Comparison of ENCODE assay signal across 21 cellular contexts in the genomic region with DNA sequence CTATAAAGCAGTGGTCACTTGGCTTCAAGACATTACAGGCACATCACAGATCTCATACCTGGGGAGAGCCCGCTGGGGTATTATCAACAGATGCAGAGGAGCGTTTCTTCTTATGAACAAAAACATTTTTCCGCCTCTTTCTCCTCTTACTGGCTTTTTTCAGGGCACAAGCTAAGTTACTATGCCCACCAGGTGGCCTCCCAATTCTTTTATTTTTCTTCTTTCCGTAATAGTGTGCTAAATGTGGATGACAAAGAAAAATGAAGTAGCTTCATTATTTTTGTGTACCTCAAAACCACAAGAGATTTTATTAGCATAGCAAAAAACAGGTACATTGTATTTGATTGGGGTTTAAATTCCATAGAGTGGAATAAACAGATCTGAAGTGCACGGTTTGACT. TPM values are rescaled to one million over a fixed set of nuclear protein-coding genes. Genes with fewer than 3 reads are reported as not detected.
DNase-seq lines count a peak whose midpoint lies in the region; ATAC-seq, FAIRE-seq and TF ChIP-seq lines count a peak whose summit lies in the region.
"Had no signal": no experiment of that assay in that cellular context is flagged by ENCODE, and none has a peak within 500 bp of the region (broad histone marks: within the 10 kb centered on the region; RNA-seq: fewer than 3 reads in every experiment).

No MANE protein-coding gene starts in this region.

- H3K27ac ChIP-seq in SK-N-SH (ENCODE audit: low read depth in 2 of 2, low read length in 1 of 2) (no peak overlapping the region), K562 (ENCODE audit: extremely low read depth, low read depth, low read length) (no peak overlapping the region)
- H3K27ac ChIP-seq: 22Rv1, Peyer's patch, SJSA1 had no signal

- H3K36me3 ChIP-seq in SK-N-SH (replicated peaks in 1 of 2; ENCODE audit: control insufficient read depth in 1 of 2, insufficient read depth in 2 of 2, low read length in 1 of 2) (peaks cover 0 to 4% of the 10 kb centered on the region in 2 experiments), K562 (ENCODE audit: control insufficient read depth, insufficient read depth, low read length) (peaks cover 6% of the 10 kb centered on the region; the same call in 1 of the 3 replicates)
- H3K36me3 ChIP-seq: BE2C, SJSA1 had no signal

- no peaks in the 10 kb centered on the region for H3K4me1 Mint-ChIP-seq in type B pancreatic cell (ENCODE audit: unreplicated experiment)
- peaks cover 2% of the 10 kb centered on the region for H3K4me1 Mint-ChIP-seq in activated T-helper 2 cell treated with anti-CD3 and anti-CD28 coated beads, Interferon-gamma antibody, Interleukin-2, Interleukin-4, amounts not matched to agents 10 μg/mL and 5 μg/mL and 100 μg/mL, durations not matched to agents 14 hours and 24 hours and 36 hours (ENCODE audit: low read depth)
- H3K4me1 Mint-ChIP-seq: CD4-positive, alpha-beta memory T cell had no signal

- no peak overlapping the region for H3K4me3 Mint-ChIP-seq in type B pancreatic cell
- no peak overlapping the region for H3K4me3 Mint-ChIP-seq in activated T-helper 2 cell treated with anti-CD3 and anti-CD28 coated beads, Interferon-gamma antibody, Interleukin-2, Interleukin-4, amounts not matched to agents 10 μg/mL and 5 μg/mL and 100 μg/mL, durations not matched to agents 14 hours and 24 hours and 36 hours (ENCODE audit: low read depth)
- H3K4me3 Mint-ChIP-seq: CD4-positive, alpha-beta memory T cell had no signal

- H3K27ac Mint-ChIP-seq in type B pancreatic cell = no peak overlapping the region
- no peak overlapping the region for H3K27ac Mint-ChIP-seq in activated T-helper 2 cell treated with anti-CD3 and anti-CD28 coated beads, Interferon-gamma antibody, Interleukin-2, Interleukin-4, amounts not matched to agents 10 μg/mL and 5 μg/mL and 100 μg/mL, durations not matched to agents 14 hours and 24 hours and 36 hours

- TF ChIP-seq RAD21 in SK-N-SH (IDR thresholded peaks at IDR 0.05; ENCODE audit: low read length) = peak; percentile 52
- TF ChIP-seq RAD21 in K562 (CRISPR knock-in tag; conservative IDR thresholded peaks at IDR 0.05 in 1 of 2, IDR thresholded peaks at IDR 0.05 in 1 of 2) = peak in 1 of 2 experiments; percentile 18; a peak in 1 of 4 replicates

- H3K27me3 Mint-ChIP-seq in type B pancreatic cell = no peaks in the 10 kb centered on the region
- no peaks in the 10 kb centered on the region for H3K27me3 Mint-ChIP-seq in activated T-helper 2 cell treated with anti-CD3 and anti-CD28 coated beads, Interferon-gamma antibody, Interleukin-2, Interleukin-4, amounts not matched to agents 10 μg/mL and 5 μg/mL and 100 μg/mL, durations not matched to agents 14 hours and 24 hours and 36 hours (ENCODE audit: low read depth)
- H3K27me3 Mint-ChIP-seq: CD4-positive, alpha-beta memory T cell had no signal

- intact Hi-C loops in K562 (cut with micrococcal nuclease) = no loop called here
- intact Hi-C loops in activated T-helper 2 cell treated with anti-CD3 and anti-CD28 coated beads, Interferon-gamma antibody, Interleukin-2, Interleukin-4, amounts not matched to agents 10 μg/mL and 5 μg/mL and 100 μg/mL, durations not matched to agents 14 hours and 24 hours and 36 hours (cut with micrococcal nuclease) = no loop called here

- no peaks in the 10 kb centered on the region for H3K9me1 ChIP-seq in K562 (ENCODE audit: control insufficient read depth, insufficient read depth, low read length)

- peaks cover 0 to 5% of the 10 kb centered on the region in 2 experiments; a peak in 1 of 4 replicates for H3K4me1 ChIP-seq in SK-N-SH (ENCODE audit: control insufficient read depth in 1 of 2, insufficient read depth in 2 of 2, low read depth in 1 of 2, low read length in 1 of 2)
- H3K4me1 ChIP-seq in K562 (replicated peaks in 1 of 2; ENCODE audit: control insufficient read depth in 2 of 2, insufficient read depth in 2 of 2, low read length in 2 of 2) = peaks cover 2 to 5% of the 10 kb centered on the region in 2 experiments; a peak in 4 of 5 replicates
- H3K4me1 ChIP-seq: BE2C, Peyer's patch, SJSA1 had no signal

- TF ChIP-seq POLR2A in K562 (conservative IDR thresholded peaks at IDR 0.05) = no peak

- no peaks in the 10 kb centered on the region for H3K9me2 ChIP-seq in SK-N-SH

- no peak overlapping the region for H2AFZ ChIP-seq in SK-N-SH (ENCODE audit: low read depth)
- no peak overlapping the region for H2AFZ ChIP-seq in K562 (ENCODE audit: low read depth, low read length)

- H3K79me2 ChIP-seq in SK-N-SH (ENCODE audit: insufficient read depth) = no peaks in the 10 kb centered on the region
- no peaks in the 10 kb centered on the region for H3K79me2 ChIP-seq in K562 (ENCODE audit: control insufficient read depth, insufficient read depth, low read length)

- ATAC-seq in SK-N-SH treated with all-trans-retinoic acid at 6 μM for 48 hours (no peak), K562 (no peak), GM21786 (IDR thresholded peaks at IDR 0.05; ENCODE audit: unreplicated experiment) (no peak)

- no peak for DNase-seq in SK-N-SH
- DNase-seq in K562 (ENCODE audit: extremely low read depth in 1 of 4, low spot score in 3 of 4) = no peak
- DNase-seq in type B pancreatic cell (ENCODE audit: extremely low spot score, unreplicated experiment) = no peak
- no peak for DNase-seq in activated T-helper 2 cell treated with anti-CD3 and anti-CD28 coated beads, Interferon-gamma antibody, Interleukin-2, Interleukin-4, amounts not matched to agents 10 μg/mL and 5 μg/mL and 100 μg/mL, durations not matched to agents 14 hours and 24 hours and 36 hours (ENCODE audit: low spot score)
- no peak for DNase-seq in DMS153 treated with DMSO at 0.1 percent for 48 hours (lab: John Stamatoyannopoulos, UW; ENCODE audit: unreplicated experiment)
- DNase-seq: BE2C; CD4-positive, alpha-beta memory T cell; H7; KG1; NCI-H1417; NCI-H1930; NCI-H526; Peyer's patch; SW 1271 had no signal

- no TSS peak for BruUV-seq in K562 (replicated peaks; lab: Mats Ljungman, UMichigan)

- no peak for FAIRE-seq in K562 (lab: Jason Lieb, UNC)
- FAIRE-seq: GM12892, GM18507 had no signal

- H3K9me3 ChIP-seq in SK-N-SH (no peaks in the 10 kb centered on the region), K562 (replicated peaks; ENCODE audit: control insufficient read depth, insufficient read depth, low read depth, low read length) (no peaks in the 10 kb centered on the region)
- H3K9me3 ChIP-seq: BE2C, Peyer's patch, SJSA1 had no signal

- in situ Hi-C loops in K562 (cut with MboI) = no loop called here

- H3K9me3 Mint-ChIP-seq in type B pancreatic cell = no peaks in the 10 kb centered on the region
- no peaks in the 10 kb centered on the region for H3K9me3 Mint-ChIP-seq in activated T-helper 2 cell treated with anti-CD3 and anti-CD28 coated beads, Interferon-gamma antibody, Interleukin-2, Interleukin-4, amounts not matched to agents 10 μg/mL and 5 μg/mL and 100 μg/mL, durations not matched to agents 14 hours and 24 hours and 36 hours

- H3K27me3 ChIP-seq in SK-N-SH (ENCODE audit: insufficient read depth) (no peaks in the 10 kb centered on the region), K562 (ENCODE audit: control insufficient read depth in 2 of 2, insufficient read depth in 2 of 2, low read length in 2 of 2) (no peaks in the 10 kb centered on the region)
- H3K27me3 ChIP-seq: BE2C, Peyer's patch, SJSA1 had no signal

- 87% methylated on average over 5 of the region's 5 CpGs for WGBS in SK-N-SH (ENCODE audit: low lambda C conversion rate)
- 64% methylated on average over 4 of the region's 5 CpGs for WGBS in K562 (ENCODE audit: insufficient coverage, low coverage, missing lambda C conversion rate)

- H3K9ac ChIP-seq in SK-N-SH = no peak overlapping the region
- H3K9ac ChIP-seq in K562 (ENCODE audit: insufficient read depth in 1 of 2, low read depth in 2 of 2, low read length in 2 of 2) = no peak overlapping the region

- CTCF ChIA-PET in SK-N-SH (lab: Yijun Ruan, JAX) = interaction anchor here (0.6 to 2.2 kb wide), 19 partner anchors 9 to 313 kb away, joined by 3 to 10 read pairs (median 4); partner anchors contain the start of genes SFMBT1 and STIMATE
- CTCF ChIA-PET in K562 (lab: Yijun Ruan, JAX; ENCODE audit: low intra/inter-chr PET ratio) = no interaction called here

- TF ChIP-seq CTCF in SK-N-SH (IDR thresholded peaks at IDR 0.05) = peak; percentile 26; the same call in 1 of the 2 replicates
- TF ChIP-seq CTCF in LNCAP (IDR thresholded peaks at IDR 0.05) = peak; percentile 25; the same call in 1 of the 2 replicates
- TF ChIP-seq CTCF in K562 (IDR thresholded peaks at IDR 0.05 in 2 of 3, conservative IDR thresholded peaks at IDR 0.05 in 1 of 3; ENCODE audit: insufficient read depth in 2 of 3, low read depth in 1 of 3, low read length in 3 of 3) = 0 out of 6 replicates have a peak, but pooled peaks of 2 of the 3 experiments have one; percentile 17 to 23
- peak; percentile 28 for TF ChIP-seq CTCF in type B pancreatic cell (conservative IDR thresholded peaks at IDR 0.05)

- POLR2A ChIA-PET in SK-N-SH (lab: Yijun Ruan, JAX) (no interaction called here), K562 (lab: Yijun Ruan, JAX) (no interaction called here)

- H3K4me2 ChIP-seq in SK-N-SH (no peak overlapping the region), K562 (ENCODE audit: insufficient read depth, low read length) (no peak overlapping the region)

- TF ChIP-seq EP300 in SK-N-SH (IDR thresholded peaks at IDR 0.05; ENCODE audit: borderline replicate concordance in 1 of 2, low read depth in 1 of 2, low read length in 1 of 2) (no peak), K562 (IDR thresholded peaks at IDR 0.05; ENCODE audit: low read length) (no peak)

- no peaks in the 10 kb centered on the region for H3F3A ChIP-seq in SK-N-SH (replicated peaks; ENCODE audit: insufficient read depth)

- no peak overlapping the region for H3K4me3 ChIP-seq in SK-N-SH (ENCODE audit: low read depth in 2 of 2, low read length in 1 of 2)
- H3K4me3 ChIP-seq in K562 = no peak overlapping the region
- H3K4me3 ChIP-seq: Peyer's patch, SJSA1 had no signal

- no peaks in the 10 kb centered on the region for H3K36me3 Mint-ChIP-seq in type B pancreatic cell
- peaks cover 47% of the 10 kb centered on the region for H3K36me3 Mint-ChIP-seq in activated T-helper 2 cell treated with anti-CD3 and anti-CD28 coated beads, Interferon-gamma antibody, Interleukin-2, Interleukin-4, amounts not matched to agents 10 μg/mL and 5 μg/mL and 100 μg/mL, durations not matched to agents 14 hours and 24 hours and 36 hours (ENCODE audit: low read depth)

- H4K20me1 ChIP-seq in SK-N-SH (ENCODE audit: insufficient read depth) (no peaks in the 10 kb centered on the region), K562 (replicated peaks; ENCODE audit: control insufficient read depth, insufficient read depth, low read length) (no peaks in the 10 kb centered on the region)

RNA-seq across cellular contexts. Expression of gene STIMATE, which starts 10.1 kb away (rescaled TPM):
- polyA plus RNA-seq in SK-N-SH (2012; rRNA removed) (9.3 and 10.4 TPM in 2 replicates), K562 (2011; rRNA removed) (2.5 and 2.8 TPM in 2 replicates), K562 (2014; fragmentation: Illumina TruSeq; extraction: Trizol) (6.3 and 7.7 TPM in 2 replicates), K562 (2014; fragmentation: Nextera tagmentation; extraction: Ambion mirVana) (under 1 TPM; 0.14 to 0.52 TPM), K562 (2014; rRNA removed) (7.6 and 8.4 TPM in 2 replicates)
- 6.1 and 8.5 TPM in 2 replicates for polyA plus RNA-seq in SK-N-SH (2012; cell fraction: cytosol; rRNA removed)
- polyA plus RNA-seq in SK-N-SH (2012; cell fraction: nucleus; rRNA removed) = 17.5 and 19.6 TPM in 2 replicates
- 3.2 and 8.5 TPM in 2 replicates for total RNA-seq in K562 (2011; cell fraction: chromatin; rRNA removed; ENCODE audit: low replicate concordance)
- 6.3 and 9.5 TPM in 2 replicates for total RNA-seq in K562 (2011; cell fraction: nucleolus; rRNA removed)
- 7.5 and 13.3 TPM in 2 replicates for total RNA-seq in K562 (2011; cell fraction: nucleoplasm; rRNA removed)
- total RNA-seq in K562 (2014; rRNA removed) (2.9 and 4.9 TPM in 2 replicates), K562 (2014; rRNA removed; fragmentation: Illumina TruSeq; extraction: Trizol) (2.0 and 3.0 TPM in 2 replicates), K562 (2015; rRNA removed; fragmentation: Illumina TruSeq; extraction: Trizol) (5.1 and 5.2 TPM in 2 replicates), K562 (2021) (5.3 and 6.9 TPM in 2 replicates), type B pancreatic cell (ENCODE audit: low replicate concordance) (13.1 and 28.4 TPM in 2 replicates)
- 5.2 and 7.2 TPM in 2 replicates for polyA plus RNA-seq in K562 (2011; cell fraction: cytosol; rRNA removed)
- 7.9 and 10.5 TPM in 2 replicates for polyA plus RNA-seq in K562 (2011; cell fraction: nucleus; rRNA removed)
- 4.4 and 17.7 TPM in 2 replicates for polyA plus RNA-seq in K562 (2012)
- 1.5 and 2.1 TPM in 2 replicates for polyA minus RNA-seq in K562 (2011; rRNA and poly(A)+ RNA removed)
- polyA minus RNA-seq in K562 (2011; cell fraction: cytosol; rRNA and poly(A)+ RNA removed) = 5.5 TPM in 1 of 2 replicates, not detected in the other
- 3.1 and 4.2 TPM in 2 replicates for polyA minus RNA-seq in K562 (2011; cell fraction: nucleus; rRNA and poly(A)+ RNA removed)
- total RNA-seq in activated T-helper 2 cell treated with anti-CD3 and anti-CD28 coated beads, Interferon-gamma antibody, Interleukin-2, Interleukin-4, amounts not matched to agents 10 μg/mL and 5 μg/mL and 100 μg/mL, durations not matched to agents 14 hours and 24 hours and 36 hours = 17.4 and 17.6 TPM in 2 replicates

Comparison
In these comparisons a context has a peak if more than half of its experiments do, and no peak if none do; other contexts are left out.
1. Of the 27 proteins assayed by ChIP-seq in both K562 and SK-N-SH: peak only in K562: none; only in SK-N-SH: SMC3; in both: CTCF; in neither: 24; mixed calls (peak in some experiments, not most) for 1.